ENCODE assay signal across 8 cellular contexts in the genomic region with DNA sequence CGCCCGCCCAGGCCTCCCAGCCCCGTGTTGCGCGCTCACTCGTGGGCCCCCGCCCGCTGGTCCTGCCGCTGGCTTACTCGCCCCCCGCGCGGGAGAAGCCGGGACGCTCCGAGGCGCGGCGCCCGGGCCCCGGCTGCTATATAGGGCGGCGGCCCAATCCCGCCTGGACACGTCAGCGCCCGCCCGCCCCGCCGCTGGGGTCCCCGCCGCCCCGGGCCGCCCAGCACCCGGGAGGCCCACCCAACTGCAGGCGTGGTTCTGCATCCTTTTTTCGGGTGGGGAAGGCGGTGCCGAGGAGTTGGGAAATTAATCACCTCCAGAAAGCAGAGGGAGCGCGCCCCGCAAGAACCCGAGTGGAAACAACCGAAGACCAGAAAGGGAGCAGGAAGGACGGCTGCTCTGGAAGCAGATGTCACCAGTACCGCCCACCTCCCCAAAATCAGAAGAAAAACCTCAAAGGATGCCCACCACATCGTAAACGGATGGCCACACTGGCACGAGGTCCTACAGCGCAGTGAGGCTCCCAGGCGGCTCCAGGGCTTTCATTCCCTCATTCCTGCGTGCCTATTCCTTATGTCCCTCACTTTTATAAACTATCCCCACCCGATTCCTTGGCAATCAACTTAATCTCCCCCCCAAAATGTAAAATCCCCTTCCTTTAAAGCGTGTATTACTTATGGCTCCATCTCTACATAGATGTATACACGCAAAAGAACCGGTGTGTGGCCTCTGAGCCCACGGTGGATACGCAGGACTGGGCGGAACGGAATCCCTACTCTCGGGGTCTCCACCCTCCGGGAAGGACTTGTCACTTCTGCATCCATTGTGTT. TPM values are rescaled to one million over a fixed set of nuclear protein-coding genes. Genes with fewer than 3 reads are reported as not detected.
DNase-seq lines count a peak whose midpoint lies in the region; ATAC-seq and TF ChIP-seq lines count a peak whose summit lies in the region.

No MANE protein-coding gene starts in this region.

- DNase-seq in AG08395 (ENCODE audit: low spot score) (peak; percentile 88), T-helper 9 cell (peak; percentile 37), cerebellar nuclear complex (lab: John Stamatoyannopoulos, UW) (no peak)

- H3K36me3 Mint-ChIP-seq in brain = peaks cover 55% of the 10 kb centered on the region

- TF ChIP-seq CTCF in brain (conservative IDR thresholded peaks at IDR 0.05) = no peak

- H3K4me3 Mint-ChIP-seq in brain = peak overlapping the region; percentile 82 to 90 (median 84)

- ATAC-seq in GM19023 (IDR thresholded peaks at IDR 0.05; ENCODE audit: unreplicated experiment) (peak; percentile 54), HG03460 (IDR thresholded peaks at IDR 0.05; ENCODE audit: unreplicated experiment) (peak; percentile 58)

- peak overlapping the region; percentile 51 to 88 (median 79) for H3K27ac Mint-ChIP-seq in brain

- peaks cover 13% of the 10 kb centered on the region for H3K27me3 Mint-ChIP-seq in brain

- H3K4me1 Mint-ChIP-seq in brain = peaks cover 50% of the 10 kb centered on the region

- H3K9me3 ChIP-seq in iPS-18c (ENCODE audit: control insufficient read depth, insufficient read depth, low read length) = no peaks in the 10 kb centered on the region

- H3K4me3 ChIP-seq in iPS-18c (ENCODE audit: insufficient read depth, low read depth, low read length) (peak overlapping the region; percentile 72), skin epidermis (peak overlapping the region; percentile 87 to 99 (median 94))

- peak overlapping the region in 20 of 21 experiments; percentile 85 to 99 (median 94) for H3K27ac ChIP-seq in skin epidermis

- H3K9me3 Mint-ChIP-seq in brain = peaks cover 17 to 39% (median 29%) of the 10 kb centered on the region in 5 experiments

RNA-seq across cellular contexts. Expression of a gene that starts 42.5 kb away (rescaled TPM):
- 203 TPM for polyA plus RNA-seq in brain (ENCODE audit: insufficient read depth, low read depth, low replicate concordance)

RNA-seq across cellular contexts. Expression of a gene that starts 42.8 kb away (rescaled TPM):
- 266 TPM for polyA plus RNA-seq in brain (ENCODE audit: insufficient read depth, low read depth, low replicate concordance)

Comparison
In these comparisons a context has a peak if more than half of its experiments do, and no peak if none do; other contexts are left out.
1. DNase-seq: peak in AG08395 (single experiment) and T-helper 9 cell (single experiment); none in cerebellar nuclear complex (0 of 2).